1 cellular context compared by ENCODE assay signal in genomic region chr17:7685533-7686220, GRCh38.
TF ChIP-seq lines count a peak whose summit lies in the region.

No MANE protein-coding gene starts in this region.

TF ChIP-seq in HepG2, 621 proteins besides CTCF, POLR2A, EP300 and RAD21 (continued from another document and continues in another):
- TF ChIP-seq RNF2 (conservative IDR thresholded peaks at IDR 0.05; ENCODE audit: low read depth) (no peak), NFKBIZ (CRISPR knock-in tag; IDR thresholded peaks at IDR 0.05) (no peak; the same call in 1 of the 2 replicates), ZFP1 (CRISPR knock-in tag; IDR thresholded peaks at IDR 0.05) (no peak), ZNF670 (CRISPR knock-in tag; IDR thresholded peaks at IDR 0.05; ENCODE audit: borderline replicate concordance) (no peak), FOXO1 (CRISPR knock-in tag; IDR thresholded peaks at IDR 0.05) (no peak), ZNF563 (CRISPR knock-in tag; IDR thresholded peaks at IDR 0.05) (peak; percentile 73; the same call in 1 of the 2 replicates), MXI1 (IDR thresholded peaks at IDR 0.05; ENCODE audit: borderline replicate concordance, low read depth, low read length) (peak; percentile 87; the same call in 2 of the 3 replicates), SP4 (CRISPR knock-in tag; IDR thresholded peaks at IDR 0.05) (peak; percentile 54), CREM (IDR thresholded peaks at IDR 0.05) (0 out of 2 replicates have a peak, but pooled peaks have one; percentile 14), CREM (CRISPR knock-in tag; IDR thresholded peaks at IDR 0.05) (no peak), ZNF367 (CRISPR knock-in tag; IDR thresholded peaks at IDR 0.05; ENCODE audit: borderline replicate concordance) (no peak), ELF4 (CRISPR knock-in tag; IDR thresholded peaks at IDR 0.05; ENCODE audit: borderline replicate concordance) (no peak), RBFOX2 (IDR thresholded peaks at IDR 0.05; ENCODE audit: low read depth, low read length) (no peak), ZSCAN20 (CRISPR knock-in tag; IDR thresholded peaks at IDR 0.05; ENCODE audit: borderline replicate concordance) (no peak), SOX13 (IDR thresholded peaks at IDR 0.05) (no peak), SOX13 (CRISPR knock-in tag; conservative IDR thresholded peaks at IDR 0.05 in 1 of 2, IDR thresholded peaks at IDR 0.05 in 1 of 2) (0 out of 4 replicates have a peak, but pooled peaks of 1 of the 2 experiments have one; percentile 26), SMARCC2 (IDR thresholded peaks at IDR 0.05) (no peak), ZGPAT (CRISPR knock-in tag; IDR thresholded peaks at IDR 0.05) (peak; percentile 41; the same call in 1 of the 2 replicates), SIN3A (IDR thresholded peaks at IDR 0.05; ENCODE audit: borderline replicate concordance, low read depth, low read length) (peak; percentile 87), TEAD3 (CRISPR knock-in tag; optimal IDR thresholded peaks at IDR 0.05; ENCODE audit: borderline replicate concordance) (peak; percentile 44), ZNF546 (CRISPR knock-in tag; conservative IDR thresholded peaks at IDR 0.05) (no peak), ZBTB10 (CRISPR knock-in tag; IDR thresholded peaks at IDR 0.05; ENCODE audit: borderline replicate concordance) (no peak), PAWR (CRISPR knock-in tag; IDR thresholded peaks at IDR 0.05; ENCODE audit: borderline replicate concordance) (no peak), KDM1A (CRISPR knock-in tag; IDR thresholded peaks at IDR 0.05) (no peak), ZSCAN31 (CRISPR knock-in tag; IDR thresholded peaks at IDR 0.05; ENCODE audit: low read depth) (no peak), ZNF224 (CRISPR knock-in tag; IDR thresholded peaks at IDR 0.05) (no peak), ERF (CRISPR knock-in tag; IDR thresholded peaks at IDR 0.05) (peak; percentile 56), DMAP1 (CRISPR knock-in tag; IDR thresholded peaks at IDR 0.05) (0 out of 2 replicates have a peak, but pooled peaks have one; percentile 34), NONO (IDR thresholded peaks at IDR 0.05) (no peak), NONO (CRISPR knock-in tag; conservative IDR thresholded peaks at IDR 0.05) (no peak), HNRNPUL1 (IDR thresholded peaks at IDR 0.05; ENCODE audit: low read depth, low read length) (no peak), SRSF4 (IDR thresholded peaks at IDR 0.05; ENCODE audit: low read depth, low read length, poor library complexity, severe bottlenecking) (no peak), YEATS2 (CRISPR knock-in tag; IDR thresholded peaks at IDR 0.05; ENCODE audit: borderline replicate concordance) (peak; percentile 53; the same call in 1 of the 2 replicates), FOXK1 (CRISPR knock-in tag; IDR thresholded peaks at IDR 0.05; ENCODE audit: borderline replicate concordance, low read depth) (peak; percentile 17; the same call in 1 of the 2 replicates), SP2 (CRISPR knock-in tag; IDR thresholded peaks at IDR 0.05) (peak; percentile 74), HNRNPLL (IDR thresholded peaks at IDR 0.05; ENCODE audit: low read depth, low read length, poor library complexity, severe bottlenecking) (peak; percentile 64), PHF20 (CRISPR knock-in tag; IDR thresholded peaks at IDR 0.05) (peak; percentile 77), GPN1 (CRISPR knock-in tag; IDR thresholded peaks at IDR 0.05; ENCODE audit: borderline replicate concordance) (no peak), SYNCRIP (IDR thresholded peaks at IDR 0.05; ENCODE audit: insufficient read depth, low read depth, low read length) (no peak), ZNF816 (CRISPR knock-in tag; IDR thresholded peaks at IDR 0.05; ENCODE audit: borderline replicate concordance) (no peak), ZNF770 (CRISPR knock-in tag; IDR thresholded peaks at IDR 0.05) (no peak), ZFP36 (IDR thresholded peaks at IDR 0.05; ENCODE audit: borderline replicate concordance, low read depth, low read length, partially characterized antibody) (no peak), ZNF790 (CRISPR knock-in tag; IDR thresholded peaks at IDR 0.05; ENCODE audit: borderline replicate concordance) (peak; percentile 64; the same call in 1 of the 2 replicates), ZNF549 (CRISPR knock-in tag; IDR thresholded peaks at IDR 0.05) (no peak), MATR3 (CRISPR knock-in tag; IDR thresholded peaks at IDR 0.05) (no peak), ZSCAN9 (CRISPR knock-in tag; IDR thresholded peaks at IDR 0.05; ENCODE audit: borderline replicate concordance) (peak; percentile 22; the same call in 1 of the 2 replicates), MAFF (IDR thresholded peaks at IDR 0.05; ENCODE audit: low read depth, low read length) (no peak), ZNF235 (CRISPR knock-in tag; IDR thresholded peaks at IDR 0.05; ENCODE audit: borderline replicate concordance) (no peak), ZNF879 (CRISPR knock-in tag; IDR thresholded peaks at IDR 0.05) (no peak), ZNF772 (CRISPR knock-in tag; IDR thresholded peaks at IDR 0.05) (0 out of 2 replicates have a peak, but pooled peaks have one; percentile 18), E2F5 (CRISPR knock-in tag; conservative IDR thresholded peaks at IDR 0.05) (no peak), KDM3A (CRISPR knock-in tag; IDR thresholded peaks at IDR 0.05; ENCODE audit: low read depth) (0 out of 2 replicates have a peak, but pooled peaks have one; percentile 12), ARHGAP35 (CRISPR knock-in tag; IDR thresholded peaks at IDR 0.05; ENCODE audit: borderline replicate concordance) (no peak), ZNF205 (CRISPR knock-in tag; IDR thresholded peaks at IDR 0.05) (no peak), ZNF343 (CRISPR knock-in tag; IDR thresholded peaks at IDR 0.05) (no peak), MBD4 (IDR thresholded peaks at IDR 0.05; ENCODE audit: borderline replicate concordance, low read length) (no peak), ZNF136 (CRISPR knock-in tag; IDR thresholded peaks at IDR 0.05; ENCODE audit: low read depth) (no peak), PHB2 (IDR thresholded peaks at IDR 0.05; ENCODE audit: partially characterized antibody) (no peak), ZNF724P (CRISPR knock-in tag; IDR thresholded peaks at IDR 0.05; ENCODE audit: borderline replicate concordance) (peak; percentile 55; the same call in 1 of the 2 replicates), NRL (CRISPR knock-in tag; IDR thresholded peaks at IDR 0.05; ENCODE audit: borderline replicate concordance) (no peak; the same call in 1 of the 2 replicates)
- TF ChIP-seq, protein P1, sequence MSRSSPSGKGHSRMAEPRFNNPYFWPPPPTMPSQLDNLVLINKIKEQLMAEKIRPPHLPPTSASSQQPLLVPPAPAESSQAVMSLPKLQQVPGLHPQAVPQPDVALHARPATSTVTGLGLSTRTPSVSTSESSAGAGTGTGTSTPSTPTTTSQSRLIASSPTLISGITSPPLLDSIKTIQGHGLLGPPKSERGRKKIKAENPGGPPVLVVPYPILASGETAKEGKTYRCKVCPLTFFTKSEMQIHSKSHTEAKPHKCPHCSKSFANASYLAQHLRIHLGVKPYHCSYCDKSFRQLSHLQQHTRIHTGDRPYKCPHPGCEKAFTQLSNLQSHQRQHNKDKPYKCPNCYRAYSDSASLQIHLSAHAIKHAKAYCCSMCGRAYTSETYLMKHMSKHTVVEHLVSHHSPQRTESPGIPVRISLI (CRISPR knock-in tag; IDR thresholded peaks at IDR 0.05; ENCODE audit: borderline replicate concordance), result no peak
- TF ChIP-seq, protein P2, sequence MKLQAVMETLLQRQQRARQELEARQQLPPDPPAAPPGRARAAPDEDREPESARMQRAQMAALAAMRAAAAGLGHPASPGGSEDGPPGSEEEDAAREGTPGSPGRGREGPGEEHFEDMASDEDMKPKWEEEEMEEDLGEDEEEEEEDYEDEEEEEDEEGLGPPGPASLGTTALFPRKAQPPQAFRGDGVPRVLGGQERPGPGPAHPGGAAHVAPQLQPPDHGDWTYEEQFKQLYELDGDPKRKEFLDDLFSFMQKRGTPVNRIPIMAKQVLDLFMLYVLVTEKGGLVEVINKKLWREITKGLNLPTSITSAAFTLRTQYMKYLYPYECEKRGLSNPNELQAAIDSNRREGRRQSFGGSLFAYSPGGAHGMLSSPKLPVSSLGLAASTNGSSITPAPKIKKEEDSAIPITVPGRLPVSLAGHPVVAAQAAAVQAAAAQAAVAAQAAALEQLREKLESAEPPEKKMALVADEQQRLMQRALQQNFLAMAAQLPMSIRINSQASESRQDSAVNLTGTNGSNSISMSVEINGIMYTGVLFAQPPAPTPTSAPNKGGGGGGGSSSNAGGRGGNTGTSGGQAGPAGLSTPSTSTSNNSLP (IDR thresholded peaks at IDR 0.05; ENCODE audit: low read depth, low read length), result no peak
- TF ChIP-seq, protein P3, sequence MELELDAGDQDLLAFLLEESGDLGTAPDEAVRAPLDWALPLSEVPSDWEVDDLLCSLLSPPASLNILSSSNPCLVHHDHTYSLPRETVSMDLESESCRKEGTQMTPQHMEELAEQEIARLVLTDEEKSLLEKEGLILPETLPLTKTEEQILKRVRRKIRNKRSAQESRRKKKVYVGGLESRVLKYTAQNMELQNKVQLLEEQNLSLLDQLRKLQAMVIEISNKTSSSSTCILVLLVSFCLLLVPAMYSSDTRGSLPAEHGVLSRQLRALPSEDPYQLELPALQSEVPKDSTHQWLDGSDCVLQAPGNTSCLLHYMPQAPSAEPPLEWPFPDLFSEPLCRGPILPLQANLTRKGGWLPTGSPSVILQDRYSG (CRISPR knock-in tag; IDR thresholded peaks at IDR 0.05), result no peak
- TF ChIP-seq, protein P4, sequence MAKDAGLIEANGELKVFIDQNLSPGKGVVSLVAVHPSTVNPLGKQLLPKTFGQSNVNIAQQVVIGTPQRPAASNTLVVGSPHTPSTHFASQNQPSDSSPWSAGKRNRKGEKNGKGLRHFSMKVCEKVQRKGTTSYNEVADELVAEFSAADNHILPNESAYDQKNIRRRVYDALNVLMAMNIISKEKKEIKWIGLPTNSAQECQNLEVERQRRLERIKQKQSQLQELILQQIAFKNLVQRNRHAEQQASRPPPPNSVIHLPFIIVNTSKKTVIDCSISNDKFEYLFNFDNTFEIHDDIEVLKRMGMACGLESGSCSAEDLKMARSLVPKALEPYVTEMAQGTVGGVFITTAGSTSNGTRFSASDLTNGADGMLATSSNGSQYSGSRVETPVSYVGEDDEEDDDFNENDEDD (CRISPR knock-in tag; IDR thresholded peaks at IDR 0.05; ENCODE audit: borderline replicate concordance), result peak; percentile 66; the same call in 1 of the 2 replicates
- TF ChIP-seq, protein P5, sequence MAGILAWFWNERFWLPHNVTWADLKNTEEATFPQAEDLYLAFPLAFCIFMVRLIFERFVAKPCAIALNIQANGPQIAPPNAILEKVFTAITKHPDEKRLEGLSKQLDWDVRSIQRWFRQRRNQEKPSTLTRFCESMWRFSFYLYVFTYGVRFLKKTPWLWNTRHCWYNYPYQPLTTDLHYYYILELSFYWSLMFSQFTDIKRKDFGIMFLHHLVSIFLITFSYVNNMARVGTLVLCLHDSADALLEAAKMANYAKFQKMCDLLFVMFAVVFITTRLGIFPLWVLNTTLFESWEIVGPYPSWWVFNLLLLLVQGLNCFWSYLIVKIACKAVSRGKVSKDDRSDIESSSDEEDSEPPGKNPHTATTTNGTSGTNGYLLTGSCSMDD (CRISPR knock-in tag; IDR thresholded peaks at IDR 0.05), result no peak
